Comparison of ENCODE assay signal across 11 cellular contexts in genomic region chr1:10495475-10495817, GRCh38. TPM values are rescaled to one million over a fixed set of nuclear protein-coding genes. Genes with fewer than 3 reads are reported as not detected.
DNase-seq lines count a peak whose midpoint lies in the region; ATAC-seq and TF ChIP-seq lines count a peak whose summit lies in the region.
"Had no signal": no experiment of that assay in that cellular context is flagged by ENCODE, and none has a peak within 500 bp of the region (broad histone marks: within the 10 kb centered on the region; RNA-seq: fewer than 3 reads in every experiment).

No MANE protein-coding gene starts in this region.

- peaks cover 14% of the 10 kb centered on the region for H3K36me3 ChIP-seq in lower lobe of right lung
- peaks cover 0 to 14% (median 9%) of the 10 kb centered on the region in 4 donors for H3K36me3 ChIP-seq in stomach
- no peaks in the 10 kb centered on the region for H3K36me3 ChIP-seq in ovary

- H3K27me3 ChIP-seq in lower lobe of right lung (ENCODE audit: low read depth) = no peaks in the 10 kb centered on the region
- no peaks in the 10 kb centered on the region for H3K27me3 ChIP-seq in stomach
- no peaks in the 10 kb centered on the region for H3K27me3 ChIP-seq in ovary
- H3K27me3 ChIP-seq: testis had no signal

- H3K4me3 ChIP-seq in lower lobe of right lung = peak overlapping the region; percentile 33
- peak overlapping the region; percentile 24 to 36 (median 33) for H3K4me3 ChIP-seq in stomach
- no peak overlapping the region for H3K4me3 ChIP-seq in ovary
- H3K4me3 ChIP-seq: testis had no signal

- ATAC-seq in lower lobe of right lung = no peak

- H3K9me3 Mint-ChIP-seq in T-helper 1 cell treated with Interleukin-12 subunit alpha and Interleukin-12 subunit beta and Interleukin-4 antibody, amounts not matched to agents 30 μg/mL and 1 μg/mL, for 36 hours = no peaks in the 10 kb centered on the region

- no peaks in the 10 kb centered on the region for H3K27me3 Mint-ChIP-seq in T-helper 1 cell treated with Interleukin-12 subunit alpha and Interleukin-12 subunit beta and Interleukin-4 antibody, amounts not matched to agents 30 μg/mL and 1 μg/mL, for 36 hours (ENCODE audit: low read depth)

- H3K4me1 Mint-ChIP-seq in T-helper 1 cell treated with Interleukin-12 subunit alpha and Interleukin-12 subunit beta and Interleukin-4 antibody, amounts not matched to agents 30 μg/mL and 1 μg/mL, for 36 hours (ENCODE audit: low read depth) = peaks cover 40% of the 10 kb centered on the region

- TF ChIP-seq CTCF in lower lobe of right lung (IDR thresholded peaks at IDR 0.05) (no peak), stomach (IDR thresholded peaks at IDR 0.05) (no peak), GM20000 (IDR thresholded peaks at IDR 0.05; ENCODE audit: extremely low read depth, missing control alignments) (no peak), ovary (IDR thresholded peaks at IDR 0.05) (no peak)

- peak overlapping the region; percentile 53 for H3K27ac ChIP-seq in lower lobe of right lung
- peak overlapping the region; percentile 59 to 90 (median 78) for H3K27ac ChIP-seq in stomach
- H3K27ac ChIP-seq in ovary = no peak overlapping the region
- H3K27ac ChIP-seq: testis had no signal

- H3K9me3 ChIP-seq in lower lobe of right lung (no peaks in the 10 kb centered on the region), stomach (no peaks in the 10 kb centered on the region), ovary (no peaks in the 10 kb centered on the region)
- H3K9me3 ChIP-seq: testis had no signal

- H3K36me3 Mint-ChIP-seq in T-helper 1 cell treated with Interleukin-12 subunit alpha and Interleukin-12 subunit beta and Interleukin-4 antibody, amounts not matched to agents 30 μg/mL and 1 μg/mL, for 36 hours (ENCODE audit: low read depth) = peaks cover 2% of the 10 kb centered on the region

- peaks cover 15% of the 10 kb centered on the region for H3K4me1 ChIP-seq in lower lobe of right lung
- H3K4me1 ChIP-seq in stomach = peaks cover 16 to 25% (median 20%) of the 10 kb centered on the region in 4 donors
- H3K4me1 ChIP-seq in ovary (ENCODE audit: insufficient read depth) = peaks cover 2% of the 10 kb centered on the region

- peak overlapping the region; percentile 91 for H3K27ac Mint-ChIP-seq in T-helper 1 cell treated with Interleukin-12 subunit alpha and Interleukin-12 subunit beta and Interleukin-4 antibody, amounts not matched to agents 30 μg/mL and 1 μg/mL, for 36 hours

- intact Hi-C loops in lower lobe of right lung (cut with DNase I) = no loop called here
- intact Hi-C loops in stomach (cut with DNase I; ENCODE audit: low total_unique reads) = loop anchor here (10.0 kb wide), 1 partner anchor 61 kb away; the partner anchor contains the start of gene CENPS
- intact Hi-C loops in ovary (cut with DNase I) = no loop called here

- no peak for DNase-seq in T-helper 1 cell
- peak; percentile 15 for DNase-seq in activated naive CD4-positive, alpha-beta T cell treated with anti-CD3 and anti-CD28 coated beads, Interleukin-2, amount 50 U/mL, for 16 hours
- no peak for DNase-seq in lower lobe of right lung
- no peak for DNase-seq in stomach
- no peak for DNase-seq in NCI-H69 (lab: John Stamatoyannopoulos, UW)
- no peak for DNase-seq in GM20000 (ENCODE audit: low spot score)
- DNase-seq in ovary = no peak
- DNase-seq: 8988T, testis had no signal

- H3K4me3 Mint-ChIP-seq in T-helper 1 cell treated with Interleukin-12 subunit alpha and Interleukin-12 subunit beta and Interleukin-4 antibody, amounts not matched to agents 30 μg/mL and 1 μg/mL, for 36 hours = peak overlapping the region; percentile 82

- TF ChIP-seq EP300 in stomach (IDR thresholded peaks at IDR 0.05) (no peak), ovary (IDR thresholded peaks at IDR 0.05) (no peak)

- TF ChIP-seq POLR2A in stomach (IDR thresholded peaks at IDR 0.05) (no peak), ovary (IDR thresholded peaks at IDR 0.05) (no peak)

- WGBS in stomach, 5 donors = 40 to 59% (median 45%) methylated on average over 10 of the region's 10 CpGs
- 67 to 73% (median 68%) methylated on average over 10 of the region's 10 CpGs for WGBS in ovary, 3 donors

RNA-seq across cellular contexts. Expression of gene PEX14, which starts 20.7 kb away (rescaled TPM):
- total RNA-seq in lower lobe of right lung (27.9 TPM), stomach (10 to 100 TPM; 12.5 to 26.3 (median 14.7) TPM), ovary (10 to 100 TPM in 6 of 7 donors, 1 to 10 TPM in 1; 7.5 to 22.9 (median 16.7) TPM)
- polyA plus RNA-seq in stomach (10 to 100 TPM in 1 of 3 donors, 1 to 10 TPM in 2; 8.2 to 11.2 (median 9.3) TPM), ovary (10 to 100 TPM in 1 of 2 donors, 1 to 10 TPM in 1; 3.3 to 19.6 TPM)

RNA-seq across cellular contexts. Expression of gene DFFA, which starts 23.1 kb away (rescaled TPM):
- total RNA-seq in lower lobe of right lung (37.0 TPM), stomach (10 to 100 TPM; 10.7 to 22.2 (median 13.0) TPM), ovary (10 to 100 TPM; 14.8 to 37.4 (median 33.0) TPM)
- polyA plus RNA-seq in stomach (10 to 100 TPM; 12.7 to 16.6 (median 13.0) TPM), ovary (10 to 100 TPM; 17.7 to 36.7 TPM)

RNA-seq across cellular contexts. Expression of gene CORT, which starts 45.6 kb away (rescaled TPM):
- total RNA-seq in lower lobe of right lung (not detected), stomach (1 to 10 TPM in 3 of 5 donors, not detected in 2; 1.5 to 4.0 (median 2.0) TPM), ovary (under 1 TPM in 4 of 7 donors, not detected in 3; 0.23 to 0.51 (median 0.44) TPM)
- polyA plus RNA-seq in stomach (under 1 TPM in 1 of 3 donors, not detected in 2; 0.40 TPM), ovary (under 1 TPM in 1 of 2 donors, not detected in 1; 0.11 TPM)
- total RNA-seq: renal cortical epithelial cell had no signal

Comparison
In these comparisons a context has a peak if more than half of its experiments do, and no peak if none do; other contexts are left out.
1. H3K27ac ChIP-seq: peak in lower lobe of right lung (single experiment) and stomach (5 of 5); none in ovary (0 of 2).